11 cellular contexts compared by ENCODE assay signal in the genomic region with DNA sequence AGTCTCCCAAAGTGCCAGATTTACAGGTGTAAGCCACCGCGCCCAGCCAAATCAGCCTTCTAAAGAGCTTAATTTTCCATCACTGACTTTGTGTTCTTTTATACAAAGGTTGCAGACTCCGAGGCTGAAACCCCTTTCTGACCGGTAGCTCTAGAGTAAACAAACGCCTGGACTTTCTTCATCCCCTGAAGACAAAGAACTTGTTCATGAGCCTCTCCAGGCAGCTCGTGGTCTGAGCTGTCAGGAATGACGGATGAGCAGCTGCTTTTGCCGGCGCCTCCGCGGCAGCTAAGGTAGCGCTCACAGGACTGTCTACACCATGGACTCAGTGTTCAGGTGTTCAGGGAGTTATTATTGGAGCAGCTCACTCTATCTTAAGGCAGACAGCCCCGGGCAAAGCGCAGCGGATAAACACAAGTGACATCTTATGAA.
DNase-seq lines count a peak whose midpoint lies in the region; ATAC-seq, FAIRE-seq and TF ChIP-seq lines count a peak whose summit lies in the region.
"Had no signal": no experiment of that assay in that cellular context is flagged by ENCODE, and none has a peak within 500 bp of the region (broad histone marks: within the 10 kb centered on the region; RNA-seq: fewer than 3 reads in every experiment).

No MANE protein-coding gene starts in this region.

- H3K36me3 ChIP-seq in CD4-positive, alpha-beta memory T cell (ENCODE audit: insufficient read depth, low read length) = no peaks in the 10 kb centered on the region
- H3K36me3 ChIP-seq in astrocyte (ENCODE audit: insufficient read depth, low read length) (no peaks in the 10 kb centered on the region), upper lobe of right lung (no peaks in the 10 kb centered on the region)
- H3K36me3 ChIP-seq: BLaER1 had no signal

- H3K79me2 ChIP-seq in astrocyte (ENCODE audit: insufficient read depth, low read length) = no peaks in the 10 kb centered on the region

- POLR2A ChIA-PET in CD4-positive, alpha-beta memory T cell (lab: Charles Lee; ENCODE audit: partially characterized antibody) = interaction anchor here (4.0 to 6.6 kb wide), 2 partner anchors 13 to 29 kb away, joined by 29 to 57 read pairs; no protein-coding TSS in a partner anchor

- CTCF ChIA-PET in CD4-positive, alpha-beta memory T cell (lab: Charles Lee; ENCODE audit: partially characterized antibody) = interaction anchor here (1.0 kb wide), 1 partner anchor 161 kb away, joined by 3 read pairs; no protein-coding TSS in a partner anchor

- no peaks in the 10 kb centered on the region for H3K9me3 ChIP-seq in CD4-positive, alpha-beta memory T cell (ENCODE audit: control insufficient read depth in 1 of 2, low read length in 2 of 2)
- no peaks in the 10 kb centered on the region for H3K9me3 ChIP-seq in astrocyte (ENCODE audit: insufficient read depth, low read depth, low read length)
- H3K9me3 ChIP-seq in upper lobe of right lung = no peaks in the 10 kb centered on the region

- peak overlapping the region; percentile 24 for H2AFZ ChIP-seq in astrocyte (ENCODE audit: low read depth, low read length)

- H3K4me1 ChIP-seq in CD4-positive, alpha-beta memory T cell (ENCODE audit: insufficient read depth, low read length) = peaks cover 50% of the 10 kb centered on the region
- H3K4me1 ChIP-seq in astrocyte (ENCODE audit: insufficient read depth, low read length) (peaks cover 18% of the 10 kb centered on the region), upper lobe of right lung (peaks cover 9% of the 10 kb centered on the region)

- no peaks in the 10 kb centered on the region for H3K27me3 Mint-ChIP-seq in CD4-positive, alpha-beta memory T cell
- no peaks in the 10 kb centered on the region for H3K27me3 Mint-ChIP-seq in astrocyte (ENCODE audit: low read depth, unreplicated experiment)
- peaks cover 54% of the 10 kb centered on the region for H3K27me3 Mint-ChIP-seq in stimulated activated memory B cell treated with anti-CD40 and anti-IgM and Interleukin-4, amounts not matched to agents 10 μg/mL and 1 μg/mL and 100 μg/mL, for 72 hours

- DNase-seq in CD4-positive, alpha-beta memory T cell = no peak
- DNase-seq in LoVo (ENCODE audit: low spot score) (peak; percentile 7), astrocyte (ENCODE audit: low read depth) (peak; percentile 88), left lobe of liver (ENCODE audit: low spot score) (no peak), NCI-H524 treated with DMSO at 0.1 percent for 48 hours (lab: John Stamatoyannopoulos, UW) (no peak), upper lobe of right lung (no peak), AML-193 (lab: John Stamatoyannopoulos, UW) (no peak)
- DNase-seq: midbrain, T-helper 2 cell had no signal

- no peaks in the 10 kb centered on the region for H3K27me3 ChIP-seq in CD4-positive, alpha-beta memory T cell (ENCODE audit: insufficient read depth, low read length)
- H3K27me3 ChIP-seq in astrocyte (ENCODE audit: insufficient read depth, low read length) (no peaks in the 10 kb centered on the region), upper lobe of right lung (no peaks in the 10 kb centered on the region)
- H3K27me3 ChIP-seq: BLaER1 had no signal

- peak overlapping the region; percentile 57 for H3K4me2 ChIP-seq in astrocyte (ENCODE audit: low read length)
- H3K4me2 ChIP-seq: BLaER1 had no signal

- H3K4me3 ChIP-seq in CD4-positive, alpha-beta memory T cell (ENCODE audit: low read length in 2 of 2) = no peak overlapping the region
- H3K4me3 ChIP-seq in astrocyte (ENCODE audit: insufficient read depth, low read depth, low read length) (peak overlapping the region; percentile 32), upper lobe of right lung (no peak overlapping the region)
- H3K4me3 ChIP-seq: BLaER1 had no signal

- H3K27ac ChIP-seq in CD4-positive, alpha-beta memory T cell (ENCODE audit: low read depth, low read length) = no peak overlapping the region
- no peak overlapping the region for H3K27ac ChIP-seq in astrocyte (ENCODE audit: low read depth, low read length)
- H3K27ac ChIP-seq in upper lobe of right lung = no peak overlapping the region
- H3K27ac ChIP-seq: BLaER1 had no signal

- peaks cover 0 to 13% (median 6%) of the 10 kb centered on the region in 8 donors for H3K9me3 Mint-ChIP-seq in CD4-positive, alpha-beta memory T cell
- H3K9me3 Mint-ChIP-seq in astrocyte (ENCODE audit: unreplicated experiment) = peaks cover 12% of the 10 kb centered on the region
- H3K9me3 Mint-ChIP-seq in stimulated activated memory B cell treated with anti-CD40 and anti-IgM and Interleukin-4, amounts not matched to agents 10 μg/mL and 1 μg/mL and 100 μg/mL, for 72 hours = peaks cover 4% of the 10 kb centered on the region

- TF ChIP-seq CTCF in astrocyte (IDR thresholded peaks at IDR 0.05; ENCODE audit: insufficient read depth, low read depth, low read length) (no peak), upper lobe of right lung (IDR thresholded peaks at IDR 0.05) (no peak)

- FAIRE-seq in astrocyte (lab: Jason Lieb, UNC) = no peak

- peaks cover 28 to 59% (median 39%) of the 10 kb centered on the region in 4 donors for H3K4me1 Mint-ChIP-seq in CD4-positive, alpha-beta memory T cell
- H3K4me1 Mint-ChIP-seq in astrocyte (ENCODE audit: low read depth, unreplicated experiment) = peaks cover 10% of the 10 kb centered on the region
- H3K4me1 Mint-ChIP-seq in stimulated activated memory B cell treated with anti-CD40 and anti-IgM and Interleukin-4, amounts not matched to agents 10 μg/mL and 1 μg/mL and 100 μg/mL, for 72 hours = peaks cover 6% of the 10 kb centered on the region

- H3K9ac ChIP-seq in astrocyte (ENCODE audit: low read length) = no peak overlapping the region
- H3K9ac ChIP-seq: BLaER1 had no signal

- no peaks in the 10 kb centered on the region for H4K20me1 ChIP-seq in astrocyte (ENCODE audit: insufficient read depth, low read length)
- H4K20me1 ChIP-seq: BLaER1 had no signal

- ATAC-seq in left lobe of liver = peak; percentile 21
- no peak for ATAC-seq in upper lobe of right lung
- no peak for ATAC-seq in stimulated activated memory B cell treated with anti-CD40 and anti-IgM and Interleukin-4, amounts not matched to agents 10 μg/mL and 1 μg/mL and 100 μg/mL, for 72 hours

- H3K36me3 Mint-ChIP-seq in CD4-positive, alpha-beta memory T cell = peaks cover 0 to 2% of the 10 kb centered on the region in 2 donors
- peaks cover 5% of the 10 kb centered on the region for H3K36me3 Mint-ChIP-seq in astrocyte (ENCODE audit: low read depth, unreplicated experiment)
- H3K36me3 Mint-ChIP-seq in stimulated activated memory B cell treated with anti-CD40 and anti-IgM and Interleukin-4, amounts not matched to agents 10 μg/mL and 1 μg/mL and 100 μg/mL, for 72 hours = no peaks in the 10 kb centered on the region

- peak overlapping the region in 4 of 7 donors; percentile 42 to 74 (median 56) for H3K27ac Mint-ChIP-seq in CD4-positive, alpha-beta memory T cell
- peak overlapping the region; percentile 87 for H3K27ac Mint-ChIP-seq in astrocyte (ENCODE audit: unreplicated experiment)
- H3K27ac Mint-ChIP-seq in stimulated activated memory B cell treated with anti-CD40 and anti-IgM and Interleukin-4, amounts not matched to agents 10 μg/mL and 1 μg/mL and 100 μg/mL, for 72 hours = no peak overlapping the region

- intact Hi-C loops in CD4-positive, alpha-beta memory T cell (cut with micrococcal nuclease) = loop anchor here (5.0 to 10.0 kb wide), 4 partner anchors 50 to 192 kb away; partner anchors contain the start of genes PARK7 and SLC45A1
- intact Hi-C loops in upper lobe of right lung (cut with DNase I) = no loop called here

- no peak overlapping the region for H3K4me3 Mint-ChIP-seq in CD4-positive, alpha-beta memory T cell
- H3K4me3 Mint-ChIP-seq in astrocyte (ENCODE audit: unreplicated experiment) = no peak overlapping the region
- H3K4me3 Mint-ChIP-seq in stimulated activated memory B cell treated with anti-CD40 and anti-IgM and Interleukin-4, amounts not matched to agents 10 μg/mL and 1 μg/mL and 100 μg/mL, for 72 hours = no peak overlapping the region

Comparison
In these comparisons a context has a peak if more than half of its experiments do, and no peak if none do; other contexts are left out.
1. DNase-seq: peak in LoVo (single experiment) and astrocyte (single experiment); none in CD4-positive, alpha-beta memory T cell (0 of 5), left lobe of liver (single experiment), NCI-H524 treated with DMSO at 0.1 percent for 48 hours (single experiment), upper lobe of right lung (single experiment) and AML-193 (0 of 2).